Comparison of ENCODE assay signal across 16 cellular contexts in the genomic region with DNA sequence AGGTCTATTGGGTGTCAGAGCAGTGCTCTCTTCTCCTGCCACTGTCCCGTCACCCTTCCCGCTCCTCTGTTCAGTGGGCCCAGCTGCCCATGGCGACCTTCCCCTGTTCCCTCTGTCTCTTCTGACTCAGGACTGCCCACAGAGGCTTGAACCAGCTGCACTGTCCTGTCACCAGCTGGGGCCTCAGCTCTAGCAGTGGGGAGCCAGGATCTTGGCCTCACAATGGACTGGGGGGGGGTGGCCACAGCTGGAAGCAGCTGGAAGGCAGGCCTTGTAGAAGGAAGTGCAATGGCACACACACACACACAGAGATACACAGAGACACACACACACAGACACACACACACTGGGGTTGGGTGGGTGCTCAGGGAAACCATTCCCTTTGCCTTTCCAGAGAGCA.
DNase-seq lines count a peak whose midpoint lies in the region; ATAC-seq and TF ChIP-seq lines count a peak whose summit lies in the region.
"Had no signal": no experiment of that assay in that cellular context is flagged by ENCODE, and none has a peak within 500 bp of the region (broad histone marks: within the 10 kb centered on the region; RNA-seq: fewer than 3 reads in every experiment).

No MANE protein-coding gene starts in this region.

- ATAC-seq in HG02763 (IDR thresholded peaks at IDR 0.05; ENCODE audit: unreplicated experiment) (no peak), GM21786 (IDR thresholded peaks at IDR 0.05; ENCODE audit: unreplicated experiment) (no peak)

- peak overlapping the region; percentile 19 for H3K27ac Mint-ChIP-seq in neural crest cell (ENCODE audit: unreplicated experiment)
- H3K27ac Mint-ChIP-seq: CD4-positive, CD25-positive, alpha-beta regulatory T cell; CD8-positive, alpha-beta memory T cell had no signal

- peaks cover 3% of the 10 kb centered on the region for H3K9me3 Mint-ChIP-seq in neural crest cell
- H3K9me3 Mint-ChIP-seq: CD8-positive, alpha-beta memory T cell had no signal

- H3K4me1 Mint-ChIP-seq in neural crest cell, result peaks cover 26% of the 10 kb centered on the region
- H3K4me1 Mint-ChIP-seq: CD4-positive, CD25-positive, alpha-beta regulatory T cell; CD8-positive, alpha-beta memory T cell had no signal

- no peak overlapping the region for H3K4me2 ChIP-seq in mesendoderm (ENCODE audit: low read length)

- POLR2A ChIA-PET in A673 (lab: Charles Lee; ENCODE audit: low non-redundant PET), result no interaction called here

- TF ChIP-seq CTCF in A673 (conservative IDR thresholded peaks at IDR 0.05; ENCODE audit: low read depth, low read length) (no peak), neural crest cell (conservative IDR thresholded peaks at IDR 0.05) (no peak)

- H3K36me3 ChIP-seq in A673 (ENCODE audit: insufficient read depth, low read length, poor library complexity, severe bottlenecking) (no peaks in the 10 kb centered on the region), SK-N-MC (ENCODE audit: insufficient read depth, low read length) (no peaks in the 10 kb centered on the region), mesendoderm (ENCODE audit: control insufficient read depth, insufficient read depth, low read length) (no peaks in the 10 kb centered on the region)
- H3K36me3 ChIP-seq: BE2C had no signal

- H3K9ac ChIP-seq in SK-N-MC (ENCODE audit: insufficient read length) (no peak overlapping the region), mesendoderm (ENCODE audit: low read length) (no peak overlapping the region)

- H3K23ac ChIP-seq in mesendoderm (ENCODE audit: low read length), result peak overlapping the region; percentile 80

- H3K56ac ChIP-seq in mesendoderm (ENCODE audit: low read length), result no peak overlapping the region

- H3K4me3 ChIP-seq in A673 (ENCODE audit: low read depth, low read length, poor library complexity, severe bottlenecking), result no peak overlapping the region
- no peak overlapping the region for H3K4me3 ChIP-seq in SK-N-MC
- no peak overlapping the region for H3K4me3 ChIP-seq in mesendoderm (ENCODE audit: low read length)

- H2BK5ac ChIP-seq in mesendoderm (ENCODE audit: low read length), result no peak overlapping the region

- no peaks in the 10 kb centered on the region for H3K27me3 Mint-ChIP-seq in neural crest cell (ENCODE audit: low read depth)
- H3K27me3 Mint-ChIP-seq: CD4-positive, CD25-positive, alpha-beta regulatory T cell had no signal

- no peak overlapping the region for H4K5ac ChIP-seq in mesendoderm (ENCODE audit: low read length)

- no peaks in the 10 kb centered on the region for H3K36me3 Mint-ChIP-seq in neural crest cell (ENCODE audit: low read depth)
- H3K36me3 Mint-ChIP-seq: CD4-positive, CD25-positive, alpha-beta regulatory T cell; CD8-positive, alpha-beta memory T cell had no signal

- CTCF ChIA-PET in A673 (lab: Charles Lee), result no interaction called here

- H2BK120ac ChIP-seq in mesendoderm (ENCODE audit: low read depth, low read length), result no peak overlapping the region

- intact Hi-C loops in A673 (cut with micrococcal nuclease; ENCODE audit: unreplicated experiment), result no loop called here

- DNase-seq in A673 (ENCODE audit: low spot score), result no peak
- no peak for DNase-seq in SK-N-MC (ENCODE audit: low read depth, low spot score)
- no peak for DNase-seq in mesendoderm
- DNase-seq in neural crest cell (ENCODE audit: low read depth, low spot score), result no peak
- no peak for DNase-seq in 8988T
- no peak for DNase-seq in COLO829 (ENCODE audit: low spot score)
- DNase-seq: ACHN; BE2C; C1 segment of cervical spinal cord; Caco-2; CD4-positive, CD25-positive, alpha-beta regulatory T cell; CD8-positive, alpha-beta memory T cell; GOT3 had no signal

- H3K4me1 ChIP-seq in A673 (ENCODE audit: insufficient read depth, low read length, poor library complexity, severe bottlenecking) (peaks cover 42% of the 10 kb centered on the region), mesendoderm (ENCODE audit: control insufficient read depth, low read depth, low read length) (no peaks in the 10 kb centered on the region)
- H3K4me1 ChIP-seq: BE2C, Caco-2 had no signal

- H3K4ac ChIP-seq in mesendoderm (ENCODE audit: low read depth, low read length), result no peak overlapping the region

- no CpG with 5 or more reads among the region's 3 CpGs for WGBS in mesendoderm (ENCODE audit: extremely low coverage, insufficient coverage, low lambda C conversion rate)

- H3K79me2 ChIP-seq in mesendoderm (ENCODE audit: control insufficient read depth, insufficient read depth, low read length), result no peaks in the 10 kb centered on the region

- H3K18ac ChIP-seq in mesendoderm (ENCODE audit: low read length), result no peak overlapping the region

- H3K27ac ChIP-seq in A673 (ENCODE audit: low read depth, low read length, poor library complexity, severe bottlenecking) (peak overlapping the region; percentile 29), SK-N-MC (peak overlapping the region; percentile 57; the same call in 1 of the 2 replicates), mesendoderm (ENCODE audit: low read depth, low read length) (no peak overlapping the region)
- H3K27ac ChIP-seq: HL-60 had no signal

- no peak overlapping the region for H4K8ac ChIP-seq in mesendoderm (ENCODE audit: low read depth, low read length)

- no peak overlapping the region for H2AK5ac ChIP-seq in mesendoderm (ENCODE audit: low read length)

- H3K27me3 ChIP-seq in A673 (replicated peaks; ENCODE audit: insufficient read depth, low read depth, low read length, poor library complexity) (no peaks in the 10 kb centered on the region), mesendoderm (ENCODE audit: insufficient read depth, low read length, poor library complexity) (no peaks in the 10 kb centered on the region)
- H3K27me3 ChIP-seq: BE2C had no signal

- H3K9me3 ChIP-seq in A673 (ENCODE audit: low read depth, low read length, poor library complexity, severe bottlenecking) (no peaks in the 10 kb centered on the region), SK-N-MC (ENCODE audit: low read depth, low read length) (no peaks in the 10 kb centered on the region)
- H3K9me3 ChIP-seq: BE2C, Caco-2 had no signal

- BruUV-seq in A673 (replicated peaks; lab: Mats Ljungman, UMichigan), result no TSS peak

- no peak overlapping the region for H3K4me3 Mint-ChIP-seq in neural crest cell
- H3K4me3 Mint-ChIP-seq: CD8-positive, alpha-beta memory T cell had no signal

- no peak overlapping the region for H2BK15ac ChIP-seq in mesendoderm (replicated peaks; ENCODE audit: low read depth)

- H3K79me1 ChIP-seq in mesendoderm (ENCODE audit: low read length), result no peaks in the 10 kb centered on the region
